In genomic region chr4:176422031-176422430, GRCh38 we compare ENCODE assay signal across 23 cellular contexts.
"Had no signal": no experiment of that assay in that cellular context is flagged by ENCODE, and none has a peak within 500 bp of the region (broad histone marks: within the 10 kb centered on the region; RNA-seq: fewer than 3 reads in every experiment).

No MANE protein-coding gene starts in this region.

- H3K4me3 ChIP-seq: dorsolateral prefrontal cortex, gastroesophageal sphincter, left ventricle myocardium inferior, lung, psoas muscle, right lobe of liver, testis, tibial nerve, upper lobe of right lung had no signal

- H3K9me3 Mint-ChIP-seq: nephron progenitor cell; stimulated activated memory B cell treated with anti-CD40 and anti-IgM and Interleukin-4, amounts not matched to agents 10 μg/mL and 1 μg/mL and 100 μg/mL, for 72 hours; stimulated activated naive CD8-positive, alpha-beta T cell treated with anti-CD3 and anti-CD28 coated beads, Interleukin-15, Interleukin-2, amounts not matched to agents 100 ng/mL and 50 ng/mL, for 24 hours had no signal

- H3K9me3 ChIP-seq: gastroesophageal sphincter, left ventricle myocardium inferior, psoas muscle, right lobe of liver, testis, tibial nerve, upper lobe of right lung had no signal

- H3K27me3 ChIP-seq: dorsolateral prefrontal cortex, gastroesophageal sphincter, right lobe of liver, testis, tibial nerve, upper lobe of right lung had no signal

- ATAC-seq: esophagus mucosa; gastroesophageal sphincter; naive thymus-derived CD4-positive, alpha-beta T cell; psoas muscle; right lobe of liver; stimulated activated memory B cell treated with anti-CD40 and anti-IgM and Interleukin-4, amounts not matched to agents 10 μg/mL and 1 μg/mL and 100 μg/mL, for 72 hours; upper lobe of right lung had no signal

- DNase-seq: cortex of kidney; dorsolateral prefrontal cortex; effector CD8-positive, alpha-beta T cell; glutamatergic neuron; islet precursor cell; left ventricle myocardium inferior; mesenchymal stem cell; naive thymus-derived CD4-positive, alpha-beta T cell; nephron progenitor cell; psoas muscle; retina; right lobe of liver; stimulated activated CD4-positive, alpha-beta T cell treated with anti-CD3 and anti-CD28 coated beads, Interleukin-15, amount 100 ng/mL, for 24 hours; stimulated activated CD4-positive, alpha-beta T cell treated with anti-CD3 and anti-CD28 coated beads, Interleukin-1b, Interleukin-23, amount 100 ng/mL, for 48 hours; stimulated activated CD4-positive, alpha-beta T cell treated with anti-CD3 and anti-CD28 coated beads, Interleukin-4, amount 100 ng/mL, for 24 hours; testis; upper lobe of right lung had no signal

- H3K27ac Mint-ChIP-seq: naive thymus-derived CD4-positive, alpha-beta T cell; nephron progenitor cell; stimulated activated memory B cell treated with anti-CD40 and anti-IgM and Interleukin-4, amounts not matched to agents 10 μg/mL and 1 μg/mL and 100 μg/mL, for 72 hours; stimulated activated naive CD8-positive, alpha-beta T cell treated with anti-CD3 and anti-CD28 coated beads, Interleukin-15, Interleukin-2, amounts not matched to agents 100 ng/mL and 50 ng/mL, for 24 hours had no signal

- H3K4me3 Mint-ChIP-seq: naive thymus-derived CD4-positive, alpha-beta T cell; nephron progenitor cell; stimulated activated memory B cell treated with anti-CD40 and anti-IgM and Interleukin-4, amounts not matched to agents 10 μg/mL and 1 μg/mL and 100 μg/mL, for 72 hours; stimulated activated naive CD8-positive, alpha-beta T cell treated with anti-CD3 and anti-CD28 coated beads, Interleukin-15, Interleukin-2, amounts not matched to agents 100 ng/mL and 50 ng/mL, for 24 hours had no signal

- H3K36me3 ChIP-seq: gastroesophageal sphincter, left ventricle myocardium inferior, right lobe of liver, tibial nerve, upper lobe of right lung had no signal

- H3K4me1 Mint-ChIP-seq: naive thymus-derived CD4-positive, alpha-beta T cell; nephron progenitor cell; stimulated activated memory B cell treated with anti-CD40 and anti-IgM and Interleukin-4, amounts not matched to agents 10 μg/mL and 1 μg/mL and 100 μg/mL, for 72 hours had no signal

- H3K27ac ChIP-seq: dorsolateral prefrontal cortex, gastroesophageal sphincter, left ventricle myocardium inferior, psoas muscle, right lobe of liver, testis, tibial nerve, upper lobe of right lung had no signal

- H3K4me1 ChIP-seq: gastroesophageal sphincter, left ventricle myocardium inferior, psoas muscle, right lobe of liver, testis, tibial nerve, upper lobe of right lung had no signal
